Comparison of ENCODE assay signal across 24 cellular contexts in genomic region chr1:5643360-5644090, GRCh38.
DNase-seq lines count a peak whose midpoint lies in the region; ATAC-seq, FAIRE-seq and TF ChIP-seq lines count a peak whose summit lies in the region.
"Had no signal": no experiment of that assay in that cellular context is flagged by ENCODE, and none has a peak within 500 bp of the region (broad histone marks: within the 10 kb centered on the region; RNA-seq: fewer than 3 reads in every experiment).

No MANE protein-coding gene starts in this region.

- TF ChIP-seq RAD21 in K562 (CRISPR knock-in tag; conservative IDR thresholded peaks at IDR 0.05 in 1 of 2, IDR thresholded peaks at IDR 0.05 in 1 of 2), result no peak

- H3K27ac ChIP-seq in K562 (ENCODE audit: extremely low read depth, low read depth, low read length), result no peak overlapping the region
- no peak overlapping the region for H3K27ac ChIP-seq in neuronal stem cell (replicated peaks; ENCODE audit: low read length)

- POLR2A ChIA-PET in K562 (lab: Yijun Ruan, JAX), result no interaction called here

- FAIRE-seq in K562 (lab: Jason Lieb, UNC), result no peak
- FAIRE-seq: GM12878 had no signal

- 0% methylated on average over 14 of the region's 14 CpGs for WGBS in K562 (ENCODE audit: insufficient coverage, low coverage, missing lambda C conversion rate)
- no CpG with 5 or more reads among the region's 14 CpGs for WGBS in neuronal stem cell (ENCODE audit: extremely low coverage in 2 of 2, insufficient read length in 2 of 2, insufficient replicate concordance in 1 of 2), 2 donors

- no peaks in the 10 kb centered on the region; a peak in 1 of 5 replicates for H3K4me1 ChIP-seq in K562 (replicated peaks in 1 of 2; ENCODE audit: control insufficient read depth in 2 of 2, insufficient read depth in 2 of 2, low read length in 2 of 2)
- peaks cover 0 to 3% of the 10 kb centered on the region in 2 donors for H3K4me1 ChIP-seq in neuronal stem cell (ENCODE audit: control insufficient read depth in 2 of 2, insufficient read depth in 1 of 2, low read depth in 1 of 2, low read length in 2 of 2)
- H3K4me1 ChIP-seq: BE2C, HAP-1 had no signal

- CTCF ChIA-PET in K562 (lab: Yijun Ruan, JAX; ENCODE audit: low intra/inter-chr PET ratio), result no interaction called here

- no peak overlapping the region for H2BK120ac ChIP-seq in neuronal stem cell (ENCODE audit: low read depth, low read length)

- TF ChIP-seq POLR2A in K562 (conservative IDR thresholded peaks at IDR 0.05), result no peak

- no peak overlapping the region for H4K91ac ChIP-seq in neuronal stem cell (ENCODE audit: low read depth, low read length, poor library complexity)

- H2AK5ac ChIP-seq in neuronal stem cell (ENCODE audit: low read depth, low read length), result no peak overlapping the region

- H3K9ac ChIP-seq in K562 (ENCODE audit: insufficient read depth in 1 of 2, low read depth in 2 of 2, low read length in 2 of 2) (no peak overlapping the region), neuronal stem cell (ENCODE audit: low read depth, low read length, poor library complexity) (no peak overlapping the region)

- H3K79me1 ChIP-seq in neuronal stem cell (ENCODE audit: low read depth, low read length), result no peaks in the 10 kb centered on the region

- no peaks in the 10 kb centered on the region for H3K9me3 Mint-ChIP-seq in natural killer cell treated with Interleukin-12 subunit alpha and Interleukin-12 subunit beta and Interleukin-15 and Interleukin-18, amount 100 ng/mL, for 72 hours
- H3K9me3 Mint-ChIP-seq in natural killer cell, result no peaks in the 10 kb centered on the region
- H3K9me3 Mint-ChIP-seq: CD4-positive, alpha-beta T cell had no signal

- H3K4me3 ChIP-seq in K562 (no peak overlapping the region), neuronal stem cell (ENCODE audit: low read length in 2 of 2) (peak overlapping the region in 1 of 2 donors; percentile 1)
- H3K4me3 ChIP-seq: GM12878, HAP-1 had no signal

- in situ Hi-C loops in K562 (cut with MboI), result no loop called here

- no peak for ATAC-seq in natural killer cell treated with Interleukin-12 subunit alpha and Interleukin-12 subunit beta and Interleukin-15 and Interleukin-18, amount 100 ng/mL, for 72 hours
- no peak for ATAC-seq in natural killer cell
- peak; percentile 39; the same call in 1 of the 3 replicates for ATAC-seq in K562
- ATAC-seq in HG03457 (IDR thresholded peaks at IDR 0.05; ENCODE audit: unreplicated experiment), result no peak
- ATAC-seq: GM12878, Panc1 had no signal

- H4K20me1 ChIP-seq in K562 (replicated peaks; ENCODE audit: control insufficient read depth, insufficient read depth, low read length), result no peaks in the 10 kb centered on the region

- H3K36me3 ChIP-seq in K562 (ENCODE audit: control insufficient read depth, insufficient read depth, low read length) (no peaks in the 10 kb centered on the region), neuronal stem cell (replicated peaks in 1 of 2; ENCODE audit: control insufficient read depth in 2 of 2, insufficient read depth in 2 of 2, low read length in 2 of 2) (no peaks in the 10 kb centered on the region)
- H3K36me3 ChIP-seq: BE2C, HAP-1 had no signal

- H3K36me3 Mint-ChIP-seq in natural killer cell treated with Interleukin-12 subunit alpha and Interleukin-12 subunit beta and Interleukin-15 and Interleukin-18, amount 100 ng/mL, for 72 hours, result no peaks in the 10 kb centered on the region
- H3K36me3 Mint-ChIP-seq in natural killer cell, result no peaks in the 10 kb centered on the region

- H3K4ac ChIP-seq in neuronal stem cell (ENCODE audit: low read length), result no peak overlapping the region

- H3K14ac ChIP-seq in neuronal stem cell (ENCODE audit: low read length), result peak overlapping the region; percentile 56

- H3K23ac ChIP-seq in neuronal stem cell (ENCODE audit: low read depth, low read length, poor library complexity), result peak overlapping the region; percentile 13

- H2BK15ac ChIP-seq in neuronal stem cell (ENCODE audit: low read length), result no peak overlapping the region

- H2BK5ac ChIP-seq in neuronal stem cell (ENCODE audit: low read length), result no peak overlapping the region

- no peak for TF ChIP-seq EP300 in K562 (IDR thresholded peaks at IDR 0.05; ENCODE audit: low read length)

- H3K9me1 ChIP-seq in K562 (ENCODE audit: control insufficient read depth, insufficient read depth, low read length), result no peaks in the 10 kb centered on the region

- H3K4me2 ChIP-seq in K562 (ENCODE audit: insufficient read depth, low read length), result no peak overlapping the region
- H3K4me2 ChIP-seq in neuronal stem cell (ENCODE audit: insufficient read depth, low read length, poor library complexity, severe bottlenecking), result no peak overlapping the region

- H3K4me1 Mint-ChIP-seq in natural killer cell treated with Interleukin-12 subunit alpha and Interleukin-12 subunit beta and Interleukin-15 and Interleukin-18, amount 100 ng/mL, for 72 hours (ENCODE audit: low read depth in 2 of 2), result no peaks in the 10 kb centered on the region
- H3K4me1 Mint-ChIP-seq in natural killer cell, result no peaks in the 10 kb centered on the region

- intact Hi-C loops in natural killer cell (cut with micrococcal nuclease) (no loop called here), K562 (cut with micrococcal nuclease) (no loop called here)

- BruUV-seq in K562 (replicated peaks; lab: Mats Ljungman, UMichigan), result no TSS peak

- H4K8ac ChIP-seq in neuronal stem cell (ENCODE audit: low read depth, low read length), result peak overlapping the region; percentile 83

- TF ChIP-seq CTCF in natural killer cell (IDR thresholded peaks at IDR 0.05) (no peak), K562 (IDR thresholded peaks at IDR 0.05 in 2 of 3, conservative IDR thresholded peaks at IDR 0.05 in 1 of 3; ENCODE audit: insufficient read depth in 2 of 3, low read depth in 1 of 3, low read length in 3 of 3) (no peak)

- no peak overlapping the region for H3K27ac Mint-ChIP-seq in natural killer cell treated with Interleukin-12 subunit alpha and Interleukin-12 subunit beta and Interleukin-15 and Interleukin-18, amount 100 ng/mL, for 72 hours
- H3K27ac Mint-ChIP-seq in natural killer cell, result no peak overlapping the region
- H3K27ac Mint-ChIP-seq: CD4-positive, alpha-beta T cell had no signal

- H2BK12ac ChIP-seq in neuronal stem cell (ENCODE audit: low read length), result no peak overlapping the region

- H3K79me2 ChIP-seq in K562 (ENCODE audit: control insufficient read depth, insufficient read depth, low read length), result no peaks in the 10 kb centered on the region

- H3K27me3 Mint-ChIP-seq in natural killer cell treated with Interleukin-12 subunit alpha and Interleukin-12 subunit beta and Interleukin-15 and Interleukin-18, amount 100 ng/mL, for 72 hours, result peaks cover 15 to 18% of the 10 kb centered on the region in 2 donors
- H3K27me3 Mint-ChIP-seq in natural killer cell (ENCODE audit: low read depth in 2 of 2), result peaks cover 15 to 16% of the 10 kb centered on the region in 2 donors

- DNase-seq in natural killer cell treated with Interleukin-12 subunit alpha and Interleukin-12 subunit beta and Interleukin-15 and Interleukin-18, amount 100 ng/mL, for 72 hours (ENCODE audit: low spot score), result peak; percentile 44
- DNase-seq in natural killer cell (no peak), K562 (ENCODE audit: extremely low read depth in 1 of 4, low spot score in 3 of 4) (no peak), neuronal stem cell (ENCODE audit: low spot score) (no peak), UCSD-AML1 (lab: John Stamatoyannopoulos, UW; ENCODE audit: unreplicated experiment) (no peak), ureter (ENCODE audit: low spot score) (no peak)
- DNase-seq: BE2C; Caco-2; CD4-positive, alpha-beta T cell; DMS 273 treated with DMSO at 0.1 percent for 48 hours; DMS79 treated with DMSO at 0.1 percent for 48 hours; KG1; NCI-H1092 treated with DMSO at 0.1 percent for 48 hours; NCI-H1436 treated with DMSO at 0.1 percent for 48 hours; NCI-H1930; NCI-H226; NCI-H510A treated with DMSO at 0.1 percent for 48 hours; NCI-H748 treated with DMSO at 0.1 percent for 48 hours; NK-92 treated with Interleukin-12 subunit alpha and Interleukin-12 subunit beta, amount 100 ng/mL, for 24 hours; SIG-M5 had no signal

- no peak overlapping the region for H3K4me3 Mint-ChIP-seq in natural killer cell treated with Interleukin-12 subunit alpha and Interleukin-12 subunit beta and Interleukin-15 and Interleukin-18, amount 100 ng/mL, for 72 hours
- no peak overlapping the region for H3K4me3 Mint-ChIP-seq in natural killer cell
- H3K4me3 Mint-ChIP-seq: CD4-positive, alpha-beta T cell had no signal

- H3K18ac ChIP-seq in neuronal stem cell (ENCODE audit: low read length), result peak overlapping the region; percentile 90

- H3K9me3 ChIP-seq in K562 (replicated peaks; ENCODE audit: control insufficient read depth, insufficient read depth, low read depth, low read length), result no peaks in the 10 kb centered on the region
- peaks cover 0 to 4% of the 10 kb centered on the region in 2 donors for H3K9me3 ChIP-seq in neuronal stem cell (replicated peaks in 1 of 2; ENCODE audit: control insufficient read depth in 2 of 2, insufficient read depth in 1 of 2, low read depth in 1 of 2, low read length in 2 of 2)
- H3K9me3 ChIP-seq: BE2C, HAP-1 had no signal

- H3K27me3 ChIP-seq in K562 (ENCODE audit: control insufficient read depth in 2 of 2, insufficient read depth in 2 of 2, low read length in 2 of 2) (peaks cover 6 to 47% of the 10 kb centered on the region in 2 experiments; a peak in 3 of 5 replicates), neuronal stem cell (ENCODE audit: control insufficient read depth in 3 of 3, insufficient read depth in 3 of 3, low read depth in 1 of 3, low read length in 3 of 3) (no peaks in the 10 kb centered on the region)
- H3K27me3 ChIP-seq: BE2C had no signal

- no peak overlapping the region for H2AFZ ChIP-seq in K562 (ENCODE audit: low read depth, low read length)
- H2AFZ ChIP-seq in neuronal stem cell (ENCODE audit: low read length), result no peak overlapping the region

TF ChIP-seq in K562, 482 proteins besides CTCF, POLR2A, EP300 and RAD21 (continues in another document):
- no peak for TF ChIP-seq MAX (CRISPR knock-in tag; IDR thresholded peaks at IDR 0.05)
- no peak for TF ChIP-seq THRB (CRISPR knock-in tag; conservative IDR thresholded peaks at IDR 0.05)
